In genomic region chr7:69115788-69116187, GRCh38 we compare ENCODE assay signal across 15 cellular contexts.
"Had no signal": no experiment of that assay in that cellular context is flagged by ENCODE, and none has a peak within 500 bp of the region (broad histone marks: within the 10 kb centered on the region; RNA-seq: fewer than 3 reads in every experiment).

No MANE protein-coding gene starts in this region.

- H3K27ac ChIP-seq: prostate gland, right lobe of liver, transverse colon had no signal

- H3K9me3 ChIP-seq: prostate gland, right lobe of liver, transverse colon had no signal

- ATAC-seq: activated CD8-positive, alpha-beta T cell treated with anti-CD3 and anti-CD28 coated beads, Interleukin-2, amount 10 ng/mL, durations not matched to agents 7 days and 5 days; effector memory CD8-positive, alpha-beta T cell; esophagus mucosa; left lobe of liver; natural killer cell; right lobe of liver; stimulated activated naive B cell treated with anti-CD40 and anti-IgM and Interleukin-4, amounts not matched to agents 10 μg/mL and 1 μg/mL and 100 μg/mL, for 72 hours; WTC11 had no signal

- DNase-seq: activated CD4-positive, alpha-beta T cell treated with anti-CD3 and anti-CD28 coated beads for 48 hours; activated CD8-positive, alpha-beta T cell treated with anti-CD3 and anti-CD28 coated beads, Interleukin-2, amount 10 ng/mL, durations not matched to agents 7 days and 5 days; activated naive CD4-positive, alpha-beta T cell treated with Interleukin-2 at 50 U/mL for 16 hours; effector memory CD8-positive, alpha-beta T cell; natural killer cell; occipital lobe; right lobe of liver; stimulated activated CD4-positive, alpha-beta T cell treated with anti-CD3 and anti-CD28 coated beads, Interleukin-2, amount 100 ng/mL, for 24 hours; stimulated activated naive B cell treated with anti-CD40 and anti-IgM and Interleukin-4, amounts not matched to agents 10 μg/mL and 1 μg/mL and 100 μg/mL, for 72 hours; substantia nigra; transverse colon had no signal

- H3K36me3 ChIP-seq: prostate gland, right lobe of liver, transverse colon had no signal

- H3K4me3 ChIP-seq: prostate gland, right lobe of liver, transverse colon had no signal

- H3K27me3 ChIP-seq: right lobe of liver, transverse colon had no signal

- H3K4me1 ChIP-seq: prostate gland, right lobe of liver, transverse colon had no signal
